In genomic region chr17:75457047-75457654, GRCh38 we compare ENCODE assay signal across 8 cellular contexts. TPM values are rescaled to one million over a fixed set of nuclear protein-coding genes. Genes with fewer than 3 reads are reported as not detected.
DNase-seq lines count a peak whose midpoint lies in the region; ATAC-seq and TF ChIP-seq lines count a peak whose summit lies in the region.

No MANE protein-coding gene starts in this region.

- TF ChIP-seq POLR2A in NB4 (IDR thresholded peaks at IDR 0.05; ENCODE audit: extremely low read depth, insufficient read length) (no peak), transverse colon (IDR thresholded peaks at IDR 0.05) (no peak)

- H3K4me1 ChIP-seq in mucosa of stomach (ENCODE audit: control insufficient read depth, insufficient read depth, low read length) (peaks cover 58% of the 10 kb centered on the region), transverse colon (peaks cover 25 to 55% (median 35%) of the 10 kb centered on the region in 4 donors)

- peak overlapping the region; percentile 97 for H3K4me3 ChIP-seq in NB4 (ENCODE audit: low read depth, low read length)
- peak overlapping the region; percentile 100 for H3K4me3 ChIP-seq in epithelial cell of proximal tubule (ENCODE audit: low read depth, low read length)
- peak overlapping the region; percentile 97 for H3K4me3 ChIP-seq in mucosa of stomach (ENCODE audit: low read length)
- H3K4me3 ChIP-seq in transverse colon = peak overlapping the region; percentile 62 to 97 (median 84)

- no peaks in the 10 kb centered on the region for H3K36me3 Mint-ChIP-seq in WTC11

- CTCF ChIA-PET in WTC11 (lab: Charles Lee) = interaction anchor here (0.8 to 2.6 kb wide), 12 partner anchors 10 to 293 kb away, joined by 3 to 15 read pairs (median 4); partner anchors contain the start of genes MIF4GD, MYO15B, SMIM5 and TSEN54

- in situ Hi-C loops in transverse colon (cut with MboI; ENCODE audit: low pct_ligation_motif_present in 1 of 4, low pct_unique_long_range_greater_than_20kb in 1 of 4, low sequenced_read_pairs in 3 of 4) = no loop called here

- DNase-seq in ELF-1 (ENCODE audit: low read depth, low spot score) (peak; percentile 79), NB4 (ENCODE audit: low read depth) (peak; percentile 40), WTC11 (ENCODE audit: low spot score) (peak; percentile 67), epithelial cell of proximal tubule (ENCODE audit: low read depth) (no peak), transverse colon (no peak), kidney glomerular epithelial cell (lab: John Stamatoyannopoulos, UW) (no peak)

- H3K27ac Mint-ChIP-seq in WTC11 = peak overlapping the region; percentile 93

- H3K36me3 ChIP-seq in mucosa of stomach (ENCODE audit: control insufficient read depth, insufficient read depth, low read length) (no peaks in the 10 kb centered on the region), transverse colon (no peaks in the 10 kb centered on the region)

- TF ChIP-seq CTCF in NB4 (IDR thresholded peaks at IDR 0.05; ENCODE audit: low read depth, low read length) (no peak), WTC11 (IDR thresholded peaks at IDR 0.05) (no peak), epithelial cell of proximal tubule (conservative IDR thresholded peaks at IDR 0.05; ENCODE audit: low read depth, low read length) (no peak), transverse colon (IDR thresholded peaks at IDR 0.05) (no peak)

- no peaks in the 10 kb centered on the region for H3K9me3 Mint-ChIP-seq in WTC11

- H3K9ac ChIP-seq in mucosa of stomach (ENCODE audit: low read length) = peak overlapping the region; percentile 99

- intact Hi-C loops in transverse colon (cut with DNase I; ENCODE audit: low total_unique reads) = no loop called here

- peak; percentile 38 for ATAC-seq in WTC11
- no peak for ATAC-seq in GM21737 (IDR thresholded peaks at IDR 0.05; ENCODE audit: unreplicated experiment)

- peak overlapping the region; percentile 80 to 94 (median 90) for H3K27ac ChIP-seq in transverse colon

- H3K4me3 Mint-ChIP-seq in WTC11 = peak overlapping the region; percentile 86

- WGBS in transverse colon (ENCODE audit: low coverage in 1 of 2), 2 donors = 2 to 3% methylated on average over 6 to 37 of the region's 38 CpGs

- H3K9me3 ChIP-seq in mucosa of stomach (ENCODE audit: control insufficient read depth, low read length) (no peaks in the 10 kb centered on the region), transverse colon (no peaks in the 10 kb centered on the region)

- H3K4me1 Mint-ChIP-seq in WTC11 = peaks cover 16% of the 10 kb centered on the region

- H3K27me3 ChIP-seq in mucosa of stomach (ENCODE audit: control insufficient read depth, insufficient read depth, low read length) = no peaks in the 10 kb centered on the region
- H3K27me3 ChIP-seq in transverse colon = no peaks in the 10 kb centered on the region

- H3K27me3 Mint-ChIP-seq in WTC11 (ENCODE audit: low read depth) = no peaks in the 10 kb centered on the region

- no peak for TF ChIP-seq EP300 in transverse colon (IDR thresholded peaks at IDR 0.05; ENCODE audit: low read depth)

- POLR2A ChIA-PET in WTC11 (lab: Charles Lee) = interaction anchor here (1.0 to 1.8 kb wide), 3 partner anchors 27 to 168 kb away, joined by 3 to 9 read pairs (median 4); partner anchors contain the start of genes GRB2 and SLC25A19

TF ChIP-seq in WTC11, 78 proteins besides CTCF, POLR2A, EP300 and RAD21 (continues in another document):
- TF ChIP-seq ZNF396 (CRISPR knock-in tag; IDR thresholded peaks at IDR 0.05; ENCODE audit: borderline replicate concordance) (no peak), NFYB (CRISPR knock-in tag; conservative IDR thresholded peaks at IDR 0.05; ENCODE audit: low read depth) (peak; percentile 50; the same call in 1 of the 2 replicates), AR (CRISPR knock-in tag; IDR thresholded peaks at IDR 0.05) (no peak), RELA (CRISPR knock-in tag; IDR thresholded peaks at IDR 0.05; ENCODE audit: borderline replicate concordance) (no peak), ZNF232 (CRISPR knock-in tag; IDR thresholded peaks at IDR 0.05) (0 out of 2 replicates have a peak, but pooled peaks have one; percentile 61), HMGA2 (CRISPR knock-in tag; IDR thresholded peaks at IDR 0.05) (no peak), MYBL2 (CRISPR knock-in tag; IDR thresholded peaks at IDR 0.05) (peak; percentile 81; the same call in 1 of the 2 replicates)
- TF ChIP-seq, protein P1, sequence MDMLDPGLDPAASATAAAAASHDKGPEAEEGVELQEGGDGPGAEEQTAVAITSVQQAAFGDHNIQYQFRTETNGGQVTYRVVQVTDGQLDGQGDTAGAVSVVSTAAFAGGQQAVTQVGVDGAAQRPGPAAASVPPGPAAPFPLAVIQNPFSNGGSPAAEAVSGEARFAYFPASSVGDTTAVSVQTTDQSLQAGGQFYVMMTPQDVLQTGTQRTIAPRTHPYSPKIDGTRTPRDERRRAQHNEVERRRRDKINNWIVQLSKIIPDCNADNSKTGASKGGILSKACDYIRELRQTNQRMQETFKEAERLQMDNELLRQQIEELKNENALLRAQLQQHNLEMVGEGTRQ (CRISPR knock-in tag; IDR thresholded peaks at IDR 0.05) = peak; percentile 96
- TF ChIP-seq, protein P2, sequence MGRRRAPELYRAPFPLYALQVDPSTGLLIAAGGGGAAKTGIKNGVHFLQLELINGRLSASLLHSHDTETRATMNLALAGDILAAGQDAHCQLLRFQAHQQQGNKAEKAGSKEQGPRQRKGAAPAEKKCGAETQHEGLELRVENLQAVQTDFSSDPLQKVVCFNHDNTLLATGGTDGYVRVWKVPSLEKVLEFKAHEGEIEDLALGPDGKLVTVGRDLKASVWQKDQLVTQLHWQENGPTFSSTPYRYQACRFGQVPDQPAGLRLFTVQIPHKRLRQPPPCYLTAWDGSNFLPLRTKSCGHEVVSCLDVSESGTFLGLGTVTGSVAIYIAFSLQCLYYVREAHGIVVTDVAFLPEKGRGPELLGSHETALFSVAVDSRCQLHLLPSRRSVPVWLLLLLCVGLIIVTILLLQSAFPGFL (CRISPR knock-in tag; IDR thresholded peaks at IDR 0.05; ENCODE audit: borderline replicate concordance) = no peak
- TF ChIP-seq, protein P3, sequence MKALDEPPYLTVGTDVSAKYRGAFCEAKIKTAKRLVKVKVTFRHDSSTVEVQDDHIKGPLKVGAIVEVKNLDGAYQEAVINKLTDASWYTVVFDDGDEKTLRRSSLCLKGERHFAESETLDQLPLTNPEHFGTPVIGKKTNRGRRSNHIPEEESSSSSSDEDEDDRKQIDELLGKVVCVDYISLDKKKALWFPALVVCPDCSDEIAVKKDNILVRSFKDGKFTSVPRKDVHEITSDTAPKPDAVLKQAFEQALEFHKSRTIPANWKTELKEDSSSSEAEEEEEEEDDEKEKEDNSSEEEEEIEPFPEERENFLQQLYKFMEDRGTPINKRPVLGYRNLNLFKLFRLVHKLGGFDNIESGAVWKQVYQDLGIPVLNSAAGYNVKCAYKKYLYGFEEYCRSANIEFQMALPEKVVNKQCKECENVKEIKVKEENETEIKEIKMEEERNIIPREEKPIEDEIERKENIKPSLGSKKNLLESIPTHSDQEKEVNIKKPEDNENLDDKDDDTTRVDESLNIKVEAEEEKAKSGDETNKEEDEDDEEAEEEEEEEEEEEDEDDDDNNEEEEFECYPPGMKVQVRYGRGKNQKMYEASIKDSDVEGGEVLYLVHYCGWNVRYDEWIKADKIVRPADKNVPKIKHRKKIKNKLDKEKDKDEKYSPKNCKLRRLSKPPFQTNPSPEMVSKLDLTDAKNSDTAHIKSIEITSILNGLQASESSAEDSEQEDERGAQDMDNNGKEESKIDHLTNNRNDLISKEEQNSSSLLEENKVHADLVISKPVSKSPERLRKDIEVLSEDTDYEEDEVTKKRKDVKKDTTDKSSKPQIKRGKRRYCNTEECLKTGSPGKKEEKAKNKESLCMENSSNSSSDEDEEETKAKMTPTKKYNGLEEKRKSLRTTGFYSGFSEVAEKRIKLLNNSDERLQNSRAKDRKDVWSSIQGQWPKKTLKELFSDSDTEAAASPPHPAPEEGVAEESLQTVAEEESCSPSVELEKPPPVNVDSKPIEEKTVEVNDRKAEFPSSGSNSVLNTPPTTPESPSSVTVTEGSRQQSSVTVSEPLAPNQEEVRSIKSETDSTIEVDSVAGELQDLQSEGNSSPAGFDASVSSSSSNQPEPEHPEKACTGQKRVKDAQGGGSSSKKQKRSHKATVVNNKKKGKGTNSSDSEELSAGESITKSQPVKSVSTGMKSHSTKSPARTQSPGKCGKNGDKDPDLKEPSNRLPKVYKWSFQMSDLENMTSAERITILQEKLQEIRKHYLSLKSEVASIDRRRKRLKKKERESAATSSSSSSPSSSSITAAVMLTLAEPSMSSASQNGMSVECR (CRISPR knock-in tag; IDR thresholded peaks at IDR 0.05; ENCODE audit: borderline replicate concordance) = no peak

RNA-seq across cellular contexts. Expression of gene TMEM94, which starts 0.7 kb away (rescaled TPM):
- 64.7 to 76.9 TPM (median 68.6 TPM) in 3 replicates for total RNA-seq in WTC11 (2021)
- 22.1 and 65.3 TPM in 2 replicates for total RNA-seq in epithelial cell of proximal tubule
- total RNA-seq in transverse colon = 100 to 1,000 TPM; 128 to 708 (median 280) TPM

RNA-seq across cellular contexts. Expression of gene GRB2, which starts 51.7 kb away (rescaled TPM):
- total RNA-seq in WTC11 (2021) (82.9 to 93.3 TPM (median 92.6 TPM) in 3 replicates), epithelial cell of proximal tubule (77.5 and 82.8 TPM in 2 replicates), transverse colon (100 to 1,000 TPM; 105 to 183 (median 136) TPM)

RNA-seq across cellular contexts. Expression of gene CASKIN2, which starts 58.2 kb away (rescaled TPM):
- 31.3 to 32.2 TPM (median 31.9 TPM) in 3 replicates for total RNA-seq in WTC11 (2021)
- total RNA-seq in epithelial cell of proximal tubule = 9.5 and 12.2 TPM in 2 replicates
- total RNA-seq in transverse colon = 100 to 1,000 TPM in 1 of 4 donors, 10 to 100 TPM in 3; 16.5 to 128 (median 24.8) TPM

RNA-seq across cellular contexts. Expression of gene TSEN54, which starts 59.2 kb away (rescaled TPM):
- 47.8 to 53.4 TPM (median 51.5 TPM) in 3 replicates for total RNA-seq in WTC11 (2021)
- total RNA-seq in epithelial cell of proximal tubule = 24.0 and 41.7 TPM in 2 replicates
- 100 to 1,000 TPM in 1 of 4 donors, 10 to 100 TPM in 3; 36.6 to 105 (median 61.2) TPM for total RNA-seq in transverse colon

Comparison
In these comparisons a context has a peak if more than half of its experiments do, and no peak if none do; other contexts are left out.
1. DNase-seq: peak in ELF-1 (single experiment), NB4 (single experiment) and WTC11 (single experiment); none in epithelial cell of proximal tubule (single experiment), transverse colon (single experiment) and kidney glomerular epithelial cell (single experiment).
2. Peak in every context shown above with its lines, with median percentiles within 50 percentile points of each other: H3K4me3 ChIP-seq.